In the genomic region with DNA sequence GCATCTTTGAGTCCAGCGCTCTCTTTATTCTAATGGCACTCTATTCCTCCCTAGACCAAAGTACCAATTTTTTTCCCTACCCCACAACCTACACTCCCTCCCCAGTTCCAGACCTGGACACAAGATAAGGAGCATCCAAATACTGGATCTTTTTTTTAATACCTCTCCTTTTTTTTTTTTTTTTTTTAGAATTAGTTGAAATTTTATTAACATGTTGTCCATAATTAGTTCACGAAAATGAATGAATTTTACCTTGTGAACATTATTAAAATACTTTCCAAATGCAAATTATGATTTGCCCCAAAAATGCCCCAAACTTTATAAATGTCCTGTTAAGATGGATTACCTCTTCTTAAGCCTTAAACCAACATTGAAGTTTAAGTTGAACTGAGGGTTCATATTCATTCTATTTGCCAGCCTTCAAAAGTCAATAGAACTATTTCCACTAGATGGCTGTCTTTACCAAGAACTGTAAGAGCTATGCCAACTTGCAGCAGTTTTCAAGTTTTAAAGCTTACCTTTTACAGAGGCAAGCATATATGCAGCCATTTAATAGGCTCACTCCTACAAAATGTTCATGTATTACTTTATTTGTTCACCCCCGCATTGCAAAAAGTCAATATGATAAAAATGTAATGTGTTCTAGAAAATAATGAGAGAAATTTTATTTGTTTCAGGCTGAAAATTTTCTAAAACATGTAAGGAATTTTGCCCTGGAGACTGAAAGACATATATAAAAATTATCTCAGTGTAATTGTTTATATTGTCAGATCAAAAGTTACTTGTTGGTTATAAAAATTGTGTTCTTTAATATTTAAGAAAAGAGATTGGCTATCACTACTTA, we compare ENCODE assay signal across 8 cellular contexts. TPM values are rescaled to one million over a fixed set of nuclear protein-coding genes. Genes with fewer than 3 reads are reported as not detected.
DNase-seq lines count a peak whose midpoint lies in the region; ATAC-seq, FAIRE-seq and TF ChIP-seq lines count a peak whose summit lies in the region.

No MANE protein-coding gene starts in this region.

- H3K9ac ChIP-seq in kidney (ENCODE audit: low read length in 2 of 2): no peak overlapping the region

- H3K4me1 ChIP-seq in kidney (ENCODE audit: control insufficient read depth in 1 of 2, insufficient read depth in 1 of 2, low read depth in 1 of 2, low read length in 2 of 2): no peaks in the 10 kb centered on the region
- H3K4me1 ChIP-seq in upper lobe of left lung: no peaks in the 10 kb centered on the region

- TF ChIP-seq POLR2A in upper lobe of left lung (IDR thresholded peaks at IDR 0.05): no peak

- H3K36me3 ChIP-seq in kidney (ENCODE audit: control insufficient read depth in 1 of 2, insufficient read depth in 2 of 2, low read length in 2 of 2) (no peaks in the 10 kb centered on the region), upper lobe of left lung (no peaks in the 10 kb centered on the region)

- peaks cover 0 to 26% (median 8%) of the 10 kb centered on the region in 5 experiments for H3K9me3 Mint-ChIP-seq in brain

- H3K4me3 ChIP-seq in kidney (ENCODE audit: low read length in 2 of 2): no peak overlapping the region
- no peak overlapping the region for H3K4me3 ChIP-seq in upper lobe of left lung

- H3K27ac ChIP-seq in kidney (ENCODE audit: low read depth in 2 of 2, low read length in 2 of 2) (no peak overlapping the region), upper lobe of left lung (no peak overlapping the region)

- H3K27me3 Mint-ChIP-seq in brain: peaks cover 7% of the 10 kb centered on the region

- FAIRE-seq in kidney (lab: Jason Lieb, UNC): peak; percentile 70

- no peak overlapping the region for H3K27ac Mint-ChIP-seq in brain

- H3K36me3 Mint-ChIP-seq in brain: no peaks in the 10 kb centered on the region

- H3K9me3 ChIP-seq in kidney (ENCODE audit: control insufficient read depth in 1 of 2, low read length in 2 of 2) (no peaks in the 10 kb centered on the region), upper lobe of left lung (no peaks in the 10 kb centered on the region)

- WGBS in upper lobe of left lung, 2 donors: 60 to 66% methylated on average over 3 of the region's 3 CpGs

- H3K4me3 Mint-ChIP-seq in brain: no peak overlapping the region

- ATAC-seq in upper lobe of left lung (ENCODE audit: low FRiP score in 2 of 2) (no peak), GM21576 (IDR thresholded peaks at IDR 0.05; ENCODE audit: unreplicated experiment) (no peak)

- no peaks in the 10 kb centered on the region for H3K27me3 ChIP-seq in upper lobe of left lung

- no peaks in the 10 kb centered on the region for H3K4me1 Mint-ChIP-seq in brain

- DNase-seq in AG09319 (ENCODE audit: extremely low read depth, low read depth) (peak; percentile 22), NCI-H446 (lab: John Stamatoyannopoulos, UW) (peak; percentile 4 to 32), kidney (no peak), upper lobe of left lung (no peak)
- no peak for DNase-seq in activated CD4-positive, alpha-beta T cell treated with anti-CD3 and anti-CD28 coated beads, Interleukin-2, amount 50 U/mL, for 1 hour

- TF ChIP-seq CTCF in AG09319 (IDR thresholded peaks at IDR 0.05; ENCODE audit: low read depth, low read length): peak; percentile 51
- peak; percentile 42; the same call in 1 of the 3 replicates for TF ChIP-seq CTCF in GM12872 (IDR thresholded peaks at IDR 0.05; ENCODE audit: insufficient read depth, low read depth, low read length)
- peak; percentile 67 to 72 for TF ChIP-seq CTCF in brain (conservative IDR thresholded peaks at IDR 0.05)
- TF ChIP-seq CTCF in kidney (IDR thresholded peaks at IDR 0.05; ENCODE audit: borderline replicate concordance, extremely low read depth, insufficient read depth): peak; percentile 52
- TF ChIP-seq CTCF in upper lobe of left lung (IDR thresholded peaks at IDR 0.05): peak in 5 of 6 experiments; percentile 19 to 63 (median 34)

- no peak for TF ChIP-seq EP300 in upper lobe of left lung (IDR thresholded peaks at IDR 0.05)

- intact Hi-C loops in kidney (cut with DNase I): no loop called here

RNA-seq across cellular contexts. Expression of gene TNKS2, which starts 39.7 kb away (rescaled TPM):
- polyA plus RNA-seq in brain (ENCODE audit: insufficient read depth, low read depth, low replicate concordance) (18.3 TPM), kidney (ENCODE audit: insufficient read depth, low read depth, low replicate concordance) (7.4 TPM)
- total RNA-seq in kidney (31.6 TPM), upper lobe of left lung (10 to 100 TPM; 25.2 to 59.4 (median 37.3) TPM)

Comparison
In these comparisons a context has a peak if more than half of its experiments do, and no peak if none do; other contexts are left out.
1. DNase-seq: peak in AG09319 (single experiment) and NCI-H446 (2 of 2); none in kidney (single experiment), upper lobe of left lung (0 of 2) and activated CD4-positive, alpha-beta T cell treated with anti-CD3 and anti-CD28 coated beads, Interleukin-2, amount 50 U/mL, for 1 hour (single experiment).
2. Peak in every context shown above with its lines, with median percentiles within 50 percentile points of each other: CTCF ChIP-seq.